ENCODE assay signal across 28 cellular contexts in the genomic region with DNA sequence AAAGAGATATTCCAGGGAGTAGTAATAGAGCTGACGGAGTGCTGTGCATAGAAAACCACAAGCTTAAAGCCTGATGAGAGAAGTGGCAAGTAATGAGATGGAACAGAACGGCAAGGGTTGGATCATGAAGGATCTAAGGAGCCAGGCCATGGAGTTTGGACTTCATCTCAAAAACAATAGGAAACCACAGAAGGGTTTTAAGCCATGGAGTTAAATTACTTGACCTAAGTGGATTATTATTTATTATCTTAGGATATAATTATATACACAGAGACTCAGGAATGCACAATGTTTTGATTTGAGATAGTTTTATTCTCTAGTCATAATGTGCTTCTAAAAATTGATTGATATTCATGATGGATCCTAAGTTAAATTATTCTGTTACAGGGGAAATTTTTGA.
"Had no signal": no experiment of that assay in that cellular context is flagged by ENCODE, and none has a peak within 500 bp of the region (broad histone marks: within the 10 kb centered on the region; RNA-seq: fewer than 3 reads in every experiment).

No MANE protein-coding gene starts in this region.

- H3K27me3 ChIP-seq: brain microvascular endothelial cell, cardiac muscle cell, Peyer's patch, SJCRH30 had no signal

- H3K36me3 Mint-ChIP-seq: activated naive CD4-positive, alpha-beta T cell treated with anti-CD3 and anti-CD28 coated beads, Interleukin-2, amount 50 U/mL, for 72 hours; WTC11 had no signal

- H3K9ac ChIP-seq: KMS-11 had no signal

- H3K4me1 ChIP-seq: Peyer's patch, SJCRH30 had no signal

- H3K27ac ChIP-seq: brain microvascular endothelial cell, cardiac muscle cell, KMS-11, Peyer's patch, RWPE1, SJCRH30 had no signal

- H3K4me2 ChIP-seq: KMS-11 had no signal

- H3K9me3 Mint-ChIP-seq: activated naive CD8-positive, alpha-beta T cell treated with anti-CD3 and anti-CD28 coated beads, Interleukin-2, amount 50 U/mL, for 24 hours; T-helper 1 cell treated with Interleukin-12 subunit alpha and Interleukin-12 subunit beta and Interleukin-4 antibody, amounts not matched to agents 30 μg/mL and 1 μg/mL, for 36 hours had no signal

- H3K4me3 Mint-ChIP-seq: activated CD8-positive, alpha-beta T cell treated with anti-CD3 and anti-CD28 coated beads, Interleukin-2, amount 10 ng/mL, durations not matched to agents 7 days and 5 days; activated naive CD8-positive, alpha-beta T cell treated with anti-CD3 and anti-CD28 coated beads, Interleukin-2, amount 50 U/mL, for 24 hours; activated T-cell treated with anti-CD3 and anti-CD28 coated beads, Interleukin-2, amount 50 U/mL, for 24 hours; T-helper 1 cell treated with Interleukin-12 subunit alpha and Interleukin-12 subunit beta and Interleukin-4 antibody, amounts not matched to agents 30 μg/mL and 1 μg/mL, for 36 hours; WTC11 had no signal

- H3K27ac Mint-ChIP-seq: activated CD8-positive, alpha-beta T cell treated with anti-CD3 and anti-CD28 coated beads, Interleukin-2, amount 10 ng/mL, durations not matched to agents 7 days and 5 days; activated naive CD4-positive, alpha-beta T cell treated with anti-CD3 and anti-CD28 coated beads, Interleukin-2, amount 50 U/mL, for 72 hours; activated naive CD8-positive, alpha-beta T cell treated with anti-CD3 and anti-CD28 coated beads, Interleukin-2, amount 50 U/mL, for 24 hours; activated T-cell treated with anti-CD3 and anti-CD28 coated beads, Interleukin-2, amount 50 U/mL, for 24 hours; T-helper 1 cell treated with Interleukin-12 subunit alpha and Interleukin-12 subunit beta and Interleukin-4 antibody, amounts not matched to agents 30 μg/mL and 1 μg/mL, for 36 hours; WTC11 had no signal

- H3K9me3 ChIP-seq: Peyer's patch, SJCRH30 had no signal

- H3K4me3 ChIP-seq: cardiac muscle cell, Peyer's patch, SJCRH30 had no signal

- H3K36me3 ChIP-seq: brain microvascular endothelial cell, cardiac muscle cell, Peyer's patch, SJCRH30 had no signal

- DNase-seq: activated CD4-positive, alpha-beta T cell treated with anti-CD3 and anti-CD28 coated beads for 48 hours; activated CD4-positive, alpha-beta T cell treated with anti-CD3 and anti-CD28 coated beads, Interleukin-2, amount 50 U/mL, for 4 hours; activated CD4-positive, CD25-positive, alpha-beta regulatory T cell treated with anti-CD3 and anti-CD28 coated beads, Interleukin-2, amount 50 U/mL, for 72 hours; activated CD8-positive, alpha-beta T cell treated with anti-CD3 and anti-CD28 coated beads, Interleukin-2, amount 10 ng/mL, durations not matched to agents 7 days and 5 days; activated effector memory CD4-positive, alpha-beta T cell treated with anti-CD3 and anti-CD28 coated beads, Interleukin-2, amount 50 U/mL, for 16 hours; activated naive CD4-positive, alpha-beta T cell treated with Interleukin-2 at 50 U/mL for 16 hours; activated naive CD8-positive, alpha-beta T cell treated with anti-CD3 and anti-CD28 coated beads, Interleukin-2, amount 50 U/mL, for 24 hours; activated T-cell treated with anti-CD3 and anti-CD28 coated beads, Interleukin-2, amount 50 U/mL, for 24 hours; amygdala; brain microvascular endothelial cell; MV-4-11; NCI-H1092 treated with DMSO at 0.1 percent for 48 hours; NCI-H1436; NCI-H1694 treated with DMSO at 0.1 percent for 48 hours; NCI-H2081; NCI-H345; NCI-H510A; NCI-H526 treated with DMSO at 0.1 percent for 48 hours; Peyer's patch; Right ventricle myocardium superior; SJCRH30; T-helper 9 cell had no signal

- H3K4me1 Mint-ChIP-seq: activated naive CD8-positive, alpha-beta T cell treated with anti-CD3 and anti-CD28 coated beads, Interleukin-2, amount 50 U/mL, for 24 hours had no signal
